Comparison of ENCODE assay signal across 19 cellular contexts in genomic region chr16:49548571-49548970, GRCh38.
DNase-seq lines count a peak whose midpoint lies in the region; ATAC-seq lines count a peak whose summit lies in the region.
"Had no signal": no experiment of that assay in that cellular context is flagged by ENCODE, and none has a peak within 500 bp of the region (broad histone marks: within the 10 kb centered on the region; RNA-seq: fewer than 3 reads in every experiment).

No MANE protein-coding gene starts in this region.

- H3K36me3 ChIP-seq in mesendoderm (ENCODE audit: control insufficient read depth, insufficient read depth, low read length): no peaks in the 10 kb centered on the region

- peaks cover 1% of the 10 kb centered on the region for H3K79me1 ChIP-seq in mesendoderm (ENCODE audit: low read length)

- no peak overlapping the region for H3K4ac ChIP-seq in mesendoderm (ENCODE audit: low read depth, low read length)

- no peak overlapping the region for H3K18ac ChIP-seq in mesendoderm (ENCODE audit: low read length)

- no peak overlapping the region for H3K4me3 Mint-ChIP-seq in naive thymus-derived CD8-positive, alpha-beta T cell
- H3K4me3 Mint-ChIP-seq: IgD-negative memory B cell had no signal

- no peak overlapping the region for H3K27ac ChIP-seq in mesendoderm (ENCODE audit: low read depth, low read length)
- H3K27ac ChIP-seq: 22Rv1, C4-2B had no signal

- H2BK15ac ChIP-seq in mesendoderm (replicated peaks; ENCODE audit: low read depth): no peak overlapping the region

- WGBS in mesendoderm (ENCODE audit: extremely low coverage, insufficient coverage, low lambda C conversion rate): no CpG with 5 or more reads among the region's 10 CpGs

- no peak overlapping the region for H3K23ac ChIP-seq in mesendoderm (ENCODE audit: low read length)

- DNase-seq in NCI-H524 (lab: John Stamatoyannopoulos, UW) (peak; percentile 88 to 94), NCI-H524 treated with DMSO at 0.1 percent for 48 hours (lab: John Stamatoyannopoulos, UW) (no peak), NCI-H2227 (lab: John Stamatoyannopoulos, UW; ENCODE audit: unreplicated experiment) (peak; percentile 27), mesendoderm (no peak), superior temporal gyrus (ENCODE audit: extremely low spot score) (no peak), left ventricle myocardium superior (no peak)
- no peak for DNase-seq in naive thymus-derived CD8-positive, alpha-beta T cell
- DNase-seq: AML-193, DMS79 treated with DMSO at 0.1 percent for 48 hours, H7, Karpas-422, NCI-H345, NCI-H526 treated with DMSO at 0.1 percent for 48 hours, OCI-M1, Right ventricle myocardium superior had no signal

- no peak for ATAC-seq in naive thymus-derived CD8-positive, alpha-beta T cell
- ATAC-seq in HG02588 (IDR thresholded peaks at IDR 0.05; ENCODE audit: unreplicated experiment) (no peak), left ventricle myocardium superior (no peak)

- H4K8ac ChIP-seq in mesendoderm (ENCODE audit: low read depth, low read length): no peak overlapping the region

- H3K56ac ChIP-seq in mesendoderm (ENCODE audit: low read length): peak overlapping the region; percentile 34

- no peaks in the 10 kb centered on the region for H3K27me3 ChIP-seq in mesendoderm (ENCODE audit: insufficient read depth, low read length, poor library complexity)

- POLR2A ChIA-PET in naive thymus-derived CD8-positive, alpha-beta T cell (lab: Charles Lee): no interaction called here

- H3K4me2 ChIP-seq in mesendoderm (ENCODE audit: low read length): no peak overlapping the region

- peak overlapping the region; percentile 21 for H3K9ac ChIP-seq in mesendoderm (ENCODE audit: low read length)

- H2BK120ac ChIP-seq in mesendoderm (ENCODE audit: low read depth, low read length): no peak overlapping the region

- H3K9me3 Mint-ChIP-seq in naive thymus-derived CD8-positive, alpha-beta T cell: no peaks in the 10 kb centered on the region

- no peak overlapping the region for H4K5ac ChIP-seq in mesendoderm (ENCODE audit: low read length)

- intact Hi-C loops in left ventricle myocardium superior (cut with micrococcal nuclease): no loop called here

- no peak overlapping the region for H2BK5ac ChIP-seq in mesendoderm (ENCODE audit: low read length)

- no peaks in the 10 kb centered on the region for H3K27me3 Mint-ChIP-seq in naive thymus-derived CD8-positive, alpha-beta T cell

- no peak overlapping the region for H3K4me3 ChIP-seq in mesendoderm (ENCODE audit: low read length)

- H2AK5ac ChIP-seq in mesendoderm (ENCODE audit: low read length): no peak overlapping the region

- no peaks in the 10 kb centered on the region for H3K79me2 ChIP-seq in mesendoderm (ENCODE audit: control insufficient read depth, insufficient read depth, low read length)

- H3K4me1 Mint-ChIP-seq in naive thymus-derived CD8-positive, alpha-beta T cell: no peaks in the 10 kb centered on the region

- no peak overlapping the region for H3K27ac Mint-ChIP-seq in naive thymus-derived CD8-positive, alpha-beta T cell
- H3K27ac Mint-ChIP-seq: IgD-negative memory B cell had no signal

- H3K4me1 ChIP-seq in mesendoderm (ENCODE audit: control insufficient read depth, low read depth, low read length): peaks cover 15% of the 10 kb centered on the region

- H3K36me3 Mint-ChIP-seq in naive thymus-derived CD8-positive, alpha-beta T cell: no peaks in the 10 kb centered on the region

Comparison
In these comparisons a context has a peak if more than half of its experiments do, and no peak if none do; other contexts are left out.
1. DNase-seq: peak in NCI-H524 (2 of 2) and NCI-H2227 (single experiment); none in NCI-H524 treated with DMSO at 0.1 percent for 48 hours (single experiment), mesendoderm (single experiment), naive thymus-derived CD8-positive, alpha-beta T cell (0 of 10), superior temporal gyrus (single experiment) and left ventricle myocardium superior (single experiment).